11 cellular contexts compared by ENCODE assay signal in genomic region chr6:134080171-134080795, GRCh38. TPM values are rescaled to one million over a fixed set of nuclear protein-coding genes. Genes with fewer than 3 reads are reported as not detected.
DNase-seq lines count a peak whose midpoint lies in the region; ATAC-seq, FAIRE-seq and TF ChIP-seq lines count a peak whose summit lies in the region.
"Had no signal": no experiment of that assay in that cellular context is flagged by ENCODE, and none has a peak within 500 bp of the region (broad histone marks: within the 10 kb centered on the region; RNA-seq: fewer than 3 reads in every experiment).

No MANE protein-coding gene starts in this region.

- DNase-seq in DMS79 (lab: John Stamatoyannopoulos, UW): peak; percentile 42
- DNase-seq in HTR-8/SVneo (ENCODE audit: insufficient read length, low spot score): no peak
- DNase-seq in astrocyte (ENCODE audit: low read depth): peak; percentile 64
- no peak for DNase-seq in sciatic nerve (ENCODE audit: low spot score)
- no peak for DNase-seq in spleen
- DNase-seq in MG63: no peak
- no peak for DNase-seq in activated CD4-positive, alpha-beta T cell treated with anti-CD3 and anti-CD28 coated beads for 1 hour
- DNase-seq: activated naive CD4-positive, alpha-beta T cell treated with anti-CD3 and anti-CD28 coated beads for 36 hours had no signal

- TF ChIP-seq CTCF in astrocyte (IDR thresholded peaks at IDR 0.05; ENCODE audit: insufficient read depth, low read depth, low read length) (no peak), spleen (IDR thresholded peaks at IDR 0.05 in 8 of 11, conservative IDR thresholded peaks at IDR 0.05 in 3 of 11) (no peak)

- H3K4me3 Mint-ChIP-seq in astrocyte (ENCODE audit: unreplicated experiment): peak overlapping the region; percentile 7
- H3K4me3 Mint-ChIP-seq: activated naive CD4-positive, alpha-beta T cell treated with anti-CD3 and anti-CD28 coated beads for 36 hours had no signal

- H4K20me1 ChIP-seq in astrocyte (ENCODE audit: insufficient read depth, low read length): no peaks in the 10 kb centered on the region

- H3K9ac ChIP-seq in astrocyte (ENCODE audit: low read length): no peak overlapping the region
- H3K9ac ChIP-seq: parathyroid adenoma had no signal

- H3K27ac Mint-ChIP-seq in astrocyte (ENCODE audit: unreplicated experiment): no peak overlapping the region
- H3K27ac Mint-ChIP-seq: activated naive CD4-positive, alpha-beta T cell treated with anti-CD3 and anti-CD28 coated beads for 36 hours had no signal

- FAIRE-seq in HTR-8/SVneo (lab: Jason Lieb, UNC) (peak; percentile 23), astrocyte (lab: Jason Lieb, UNC) (no peak)
- FAIRE-seq: D721Med had no signal

- no peaks in the 10 kb centered on the region for H3K36me3 Mint-ChIP-seq in astrocyte (ENCODE audit: low read depth, unreplicated experiment)

- peaks cover 17% of the 10 kb centered on the region for H3K4me1 Mint-ChIP-seq in astrocyte (ENCODE audit: low read depth, unreplicated experiment)

- H3K4me3 ChIP-seq in astrocyte (ENCODE audit: insufficient read depth, low read depth, low read length): no peak overlapping the region
- H3K4me3 ChIP-seq in spleen: no peak overlapping the region
- no peak overlapping the region for H3K4me3 ChIP-seq in MG63

- no peak for TF ChIP-seq POLR2A in spleen (IDR thresholded peaks at IDR 0.05)

- H3K36me3 ChIP-seq in astrocyte (ENCODE audit: insufficient read depth, low read length) (no peaks in the 10 kb centered on the region), spleen (no peaks in the 10 kb centered on the region), MG63 (no peaks in the 10 kb centered on the region)

- 53 to 67% (median 64%) methylated on average over 5 of the region's 5 CpGs for WGBS in spleen, 5 donors

- H3K4me1 ChIP-seq in astrocyte (ENCODE audit: insufficient read depth, low read length): peaks cover 14% of the 10 kb centered on the region
- peaks cover 0 to 14% (median 0%) of the 10 kb centered on the region in 6 donors for H3K4me1 ChIP-seq in spleen
- H3K4me1 ChIP-seq: parathyroid adenoma had no signal

- H3K27me3 Mint-ChIP-seq in astrocyte (ENCODE audit: low read depth, unreplicated experiment): peaks cover 5% of the 10 kb centered on the region

- no peak overlapping the region for H3K4me2 ChIP-seq in astrocyte (ENCODE audit: low read length)

- intact Hi-C loops in sciatic nerve (cut with DNase I) (no loop called here), spleen (cut with DNase I; ENCODE audit: low total_unique reads) (no loop called here)

- H3K9me3 ChIP-seq in astrocyte (ENCODE audit: insufficient read depth, low read depth, low read length): no peaks in the 10 kb centered on the region
- H3K9me3 ChIP-seq in spleen: no peaks in the 10 kb centered on the region
- H3K9me3 ChIP-seq in MG63: no peaks in the 10 kb centered on the region

- H3K27ac ChIP-seq in astrocyte (ENCODE audit: low read depth, low read length) (no peak overlapping the region), spleen (no peak overlapping the region)
- H3K27ac ChIP-seq: parathyroid adenoma had no signal

- H3K27me3 ChIP-seq in astrocyte (ENCODE audit: insufficient read depth, low read length) (no peaks in the 10 kb centered on the region), spleen (replicated peaks in 1 of 7) (no peaks in the 10 kb centered on the region), MG63 (no peaks in the 10 kb centered on the region)

- ATAC-seq in GM21360 (IDR thresholded peaks at IDR 0.05; ENCODE audit: unreplicated experiment) (peak; percentile 75), sciatic nerve (no peak)

- H3K9me3 Mint-ChIP-seq in astrocyte (ENCODE audit: unreplicated experiment): peaks cover 2% of the 10 kb centered on the region
- H3K9me3 Mint-ChIP-seq: activated naive CD4-positive, alpha-beta T cell treated with anti-CD3 and anti-CD28 coated beads for 36 hours had no signal

- H3K79me2 ChIP-seq in astrocyte (ENCODE audit: insufficient read depth, low read length): no peaks in the 10 kb centered on the region
- H3K79me2 ChIP-seq: parathyroid adenoma had no signal

- H2AFZ ChIP-seq in astrocyte (ENCODE audit: low read depth, low read length): no peak overlapping the region
- H2AFZ ChIP-seq: parathyroid adenoma had no signal

RNA-seq across cellular contexts. Expression of gene SLC2A12, which starts 27.9 kb away (rescaled TPM):
- total RNA-seq in astrocyte: 5.5 and 9.5 TPM in 2 replicates
- 2.2 TPM for total RNA-seq in sciatic nerve
- under 1 TPM in 5 of 7 donors, not detected in 2; 0.07 to 0.26 (median 0.13) TPM for total RNA-seq in spleen
- under 1 TPM; 0.02 to 0.03 (median 0.03) TPM for polyA plus RNA-seq in spleen
- 0.95 and 1.4 TPM in 2 replicates for total RNA-seq in MG63 (2014; rRNA removed; shearing (Covaris generic); ENCODE audit: low replicate concordance)

Comparison
In these comparisons a context has a peak if more than half of its experiments do, and no peak if none do; other contexts are left out.
1. DNase-seq: peak in DMS79 (single experiment) and astrocyte (single experiment); none in HTR-8/SVneo (single experiment), sciatic nerve (single experiment), spleen (single experiment), MG63 (single experiment) and activated CD4-positive, alpha-beta T cell treated with anti-CD3 and anti-CD28 coated beads for 1 hour (single experiment).